30 cellular contexts compared by ENCODE assay signal in the genomic region with DNA sequence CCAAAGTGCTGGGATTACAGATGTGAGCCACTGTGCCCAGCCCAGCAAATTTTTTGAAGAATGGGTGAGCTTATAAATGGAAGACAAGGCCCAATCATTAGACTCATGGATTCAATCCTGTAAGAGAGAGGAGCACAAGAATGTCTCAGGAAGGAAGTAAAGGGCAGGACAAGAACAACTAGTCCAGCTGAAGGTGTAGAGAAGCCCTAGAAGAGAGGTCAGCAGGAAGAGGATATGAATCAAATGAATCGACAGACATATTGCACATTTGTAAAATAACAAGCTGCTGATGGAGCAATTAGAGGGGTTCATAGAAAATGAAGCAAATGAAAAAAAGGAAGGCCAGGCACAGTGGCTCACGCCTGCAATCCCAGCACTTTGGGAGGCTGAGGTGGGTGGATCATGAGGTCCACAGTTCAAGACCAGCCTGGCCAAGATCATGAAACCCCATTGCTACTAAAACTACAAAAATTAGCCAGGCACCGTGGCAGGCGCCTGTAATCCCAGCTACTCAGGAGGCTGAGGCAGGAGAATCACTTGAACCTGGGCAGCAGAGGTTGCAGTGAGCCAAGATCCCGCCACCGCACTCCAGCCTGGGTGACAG.
"Had no signal": no experiment of that assay in that cellular context is flagged by ENCODE, and none has a peak within 500 bp of the region (broad histone marks: within the 10 kb centered on the region; RNA-seq: fewer than 3 reads in every experiment).

No MANE protein-coding gene starts in this region.

- H3K27ac Mint-ChIP-seq: activated B cell treated with CpG ODN at 0.5 μM for 24 hours; activated CD8-positive, alpha-beta T cell treated with anti-CD3 and anti-CD28 coated beads for 36 hours; activated naive CD4-positive, alpha-beta T cell treated with anti-CD3 and anti-CD28 coated beads for 36 hours; activated naive CD4-positive, alpha-beta T cell treated with anti-CD3 and anti-CD28 coated beads, Interleukin-2, amount 50 U/mL, for 24 hours; activated naive CD8-positive, alpha-beta T cell treated with anti-CD3 and anti-CD28 coated beads, Interleukin-2, amount 10 ng/mL, durations not matched to agents 7 days and 5 days; activated T-helper 17 cell treated with anti-CD3 and anti-CD28 coated beads, Interleukin-2, amount 50 U/mL, for 72 hours; dendritic cell treated with granulocyte-macrophage colony-stimulating factor and Interleukin-4, amounts not matched to agents 40 ng/mL and 50 ng/mL, for 4 days; endodermal cell; T-cell; T-helper 1 cell treated with Interleukin-12 subunit alpha and Interleukin-12 subunit beta and Interleukin-4 antibody, amounts not matched to agents 30 μg/mL and 1 μg/mL, for 36 hours had no signal

- H3K27ac ChIP-seq: brain microvascular endothelial cell, coronary artery, esophagus squamous epithelium, gastroesophageal sphincter, WERI-Rb-1 had no signal

- H3K27me3 Mint-ChIP-seq: activated CD8-positive, alpha-beta T cell treated with anti-CD3 and anti-CD28 coated beads for 36 hours; activated naive CD4-positive, alpha-beta T cell treated with anti-CD3 and anti-CD28 coated beads, Interleukin-2, amount 50 U/mL, for 24 hours; dendritic cell treated with granulocyte-macrophage colony-stimulating factor and Interleukin-4, amounts not matched to agents 40 ng/mL and 50 ng/mL, for 4 days had no signal

- ATAC-seq: activated CD4-positive, CD25-positive, alpha-beta regulatory T cell treated with anti-CD3 and anti-CD28 coated beads, Interleukin-2, amount 50 U/mL, for 24 hours; activated CD8-positive, alpha-beta T cell treated with anti-CD3 and anti-CD28 coated beads for 36 hours; activated T-cell treated with anti-CD3 and anti-CD28 coated beads, Interleukin-2, amount 50 U/mL, for 4 hours; activated T-helper 17 cell treated with anti-CD3 and anti-CD28 coated beads, Interleukin-2, amount 50 U/mL, for 72 hours; gastroesophageal sphincter; T-cell had no signal

- H3K36me3 Mint-ChIP-seq: activated naive CD8-positive, alpha-beta T cell treated with anti-CD3 and anti-CD28 coated beads, Interleukin-2, amount 10 ng/mL, durations not matched to agents 7 days and 5 days; T-cell had no signal

- H3K4me1 Mint-ChIP-seq: activated B cell treated with CpG ODN at 0.5 μM for 24 hours; activated naive CD4-positive, alpha-beta T cell treated with anti-CD3 and anti-CD28 coated beads, Interleukin-2, amount 50 U/mL, for 24 hours; activated naive CD8-positive, alpha-beta T cell treated with anti-CD3 and anti-CD28 coated beads, Interleukin-2, amount 10 ng/mL, durations not matched to agents 7 days and 5 days; activated T-helper 17 cell treated with anti-CD3 and anti-CD28 coated beads, Interleukin-2, amount 50 U/mL, for 72 hours; central memory CD8-positive, alpha-beta T cell; T-cell had no signal

- DNase-seq: activated B cell treated with CpG ODN at 0.5 μM for 24 hours; activated CD4-positive, alpha-beta T cell treated with anti-CD3 and anti-CD28 coated beads for 48 hours; activated CD4-positive, alpha-beta T cell treated with anti-CD3 and anti-CD28 coated beads, Interleukin-2, amount 50 U/mL, for 1 hour; activated CD4-positive, alpha-beta T cell treated with anti-CD3 and anti-CD28 coated beads, Interleukin-2, amount 50 U/mL, for 48 hours; activated CD8-positive, alpha-beta memory T cell treated with anti-CD3 and anti-CD28 coated beads for 24 hours; activated CD8-positive, alpha-beta T cell treated with anti-CD3 and anti-CD28 coated beads for 36 hours; activated effector memory CD4-positive, alpha-beta T cell treated with Interleukin-2 at 50 U/mL for 16 hours; activated gamma-delta T cell treated with Interleukin-2 at 50 U/mL for 16 hours; activated naive CD4-positive, alpha-beta T cell treated with anti-CD3 and anti-CD28 coated beads for 36 hours; activated naive CD8-positive, alpha-beta T cell treated with anti-CD3 and anti-CD28 coated beads, Interleukin-2, amount 10 ng/mL, durations not matched to agents 7 days and 5 days; activated T-cell treated with anti-CD3 and anti-CD28 coated beads, Interleukin-2, amount 50 U/mL, for 4 hours; brain microvascular endothelial cell; effector memory CD4-positive, alpha-beta T cell; endodermal cell; erythroblast; esophagus squamous epithelium; foreskin melanocyte; head of caudate nucleus; SW 1271; T-cell; T1000; WERI-Rb-1 had no signal

- H3K4me3 ChIP-seq: coronary artery, esophagus squamous epithelium, gastroesophageal sphincter had no signal

- H3K36me3 ChIP-seq: brain microvascular endothelial cell, esophagus squamous epithelium, gastroesophageal sphincter, WERI-Rb-1 had no signal

- H3K9me3 ChIP-seq: esophagus squamous epithelium had no signal

- H3K4me1 ChIP-seq: gastroesophageal sphincter had no signal

- H3K9me3 Mint-ChIP-seq: activated CD8-positive, alpha-beta T cell treated with anti-CD3 and anti-CD28 coated beads for 36 hours; activated naive CD4-positive, alpha-beta T cell treated with anti-CD3 and anti-CD28 coated beads, Interleukin-2, amount 50 U/mL, for 24 hours; activated naive CD8-positive, alpha-beta T cell treated with anti-CD3 and anti-CD28 coated beads, Interleukin-2, amount 10 ng/mL, durations not matched to agents 7 days and 5 days; activated T-cell treated with anti-CD3 and anti-CD28 coated beads, Interleukin-2, amount 50 U/mL, for 4 hours; activated T-helper 17 cell treated with anti-CD3 and anti-CD28 coated beads, Interleukin-2, amount 50 U/mL, for 72 hours; central memory CD8-positive, alpha-beta T cell; endodermal cell; T-helper 1 cell treated with Interleukin-12 subunit alpha and Interleukin-12 subunit beta and Interleukin-4 antibody, amounts not matched to agents 30 μg/mL and 1 μg/mL, for 36 hours had no signal

- H3K27me3 ChIP-seq: brain microvascular endothelial cell, esophagus squamous epithelium, gastroesophageal sphincter had no signal

- H3K4me3 Mint-ChIP-seq: activated B cell treated with CpG ODN at 0.5 μM for 24 hours; activated CD8-positive, alpha-beta T cell treated with anti-CD3 and anti-CD28 coated beads for 36 hours; activated naive CD4-positive, alpha-beta T cell treated with anti-CD3 and anti-CD28 coated beads for 36 hours; activated naive CD4-positive, alpha-beta T cell treated with anti-CD3 and anti-CD28 coated beads, Interleukin-2, amount 50 U/mL, for 24 hours; activated naive CD8-positive, alpha-beta T cell treated with anti-CD3 and anti-CD28 coated beads, Interleukin-2, amount 10 ng/mL, durations not matched to agents 7 days and 5 days; activated T-cell treated with anti-CD3 and anti-CD28 coated beads, Interleukin-2, amount 50 U/mL, for 4 hours; activated T-helper 17 cell treated with anti-CD3 and anti-CD28 coated beads, Interleukin-2, amount 50 U/mL, for 72 hours; central memory CD8-positive, alpha-beta T cell; dendritic cell treated with granulocyte-macrophage colony-stimulating factor and Interleukin-4, amounts not matched to agents 40 ng/mL and 50 ng/mL, for 4 days; endodermal cell; T-cell; T-helper 1 cell treated with Interleukin-12 subunit alpha and Interleukin-12 subunit beta and Interleukin-4 antibody, amounts not matched to agents 30 μg/mL and 1 μg/mL, for 36 hours had no signal
